10 cellular contexts compared by ENCODE assay signal in the genomic region with DNA sequence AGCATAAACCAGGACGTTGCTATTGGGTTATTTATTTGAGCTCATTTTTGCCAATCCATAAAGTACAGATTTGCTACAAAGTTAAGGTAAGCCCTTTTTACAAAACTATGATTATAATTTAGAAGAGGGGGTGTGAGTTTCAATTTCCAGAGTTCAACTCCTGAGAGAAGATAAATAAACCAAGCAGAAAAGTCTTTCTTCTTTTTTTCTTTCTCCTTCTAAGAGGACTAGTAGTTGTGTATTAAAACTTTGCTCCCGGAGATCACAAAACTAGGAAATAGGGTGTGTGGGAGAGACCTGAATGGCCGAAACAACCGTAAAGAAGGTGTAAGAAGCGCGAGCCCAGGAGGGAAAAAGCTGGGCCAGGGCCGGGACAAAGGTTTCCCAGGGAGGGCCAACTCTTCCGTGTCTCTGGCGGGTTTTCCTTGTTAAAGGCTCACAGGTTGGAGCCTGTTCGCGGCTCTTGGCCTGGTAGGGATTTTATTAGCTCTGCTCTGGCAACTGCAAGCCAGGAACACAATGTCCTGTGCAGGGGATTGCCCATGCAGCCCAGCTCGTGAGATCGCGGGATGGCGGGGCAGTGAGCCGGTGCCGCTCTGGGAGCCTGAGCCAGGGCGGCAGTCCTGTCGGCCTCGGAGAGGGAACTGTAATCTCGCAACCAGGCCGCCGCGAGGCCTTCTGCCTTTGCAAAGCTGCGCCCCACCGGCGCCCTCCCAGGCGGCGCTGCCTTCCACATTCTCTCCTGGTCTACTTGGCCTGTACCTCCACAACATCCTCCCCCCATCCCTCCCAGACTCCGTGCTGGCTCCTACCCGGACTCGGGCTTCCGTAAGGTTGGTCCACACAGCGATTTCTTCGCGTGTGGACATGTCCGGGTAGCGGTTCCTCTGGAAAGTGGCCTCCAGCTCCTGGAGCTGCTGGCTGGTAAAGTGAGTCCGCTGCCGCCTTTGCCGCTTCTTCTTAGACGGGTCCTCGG. TPM values are rescaled to one million over a fixed set of nuclear protein-coding genes. Genes with fewer than 3 reads are reported as not detected.
DNase-seq lines count a peak whose midpoint lies in the region; ATAC-seq lines count a peak whose summit lies in the region.
"Had no signal": no experiment of that assay in that cellular context is flagged by ENCODE, and none has a peak within 500 bp of the region (broad histone marks: within the 10 kb centered on the region; RNA-seq: fewer than 3 reads in every experiment).

No MANE protein-coding gene starts in this region.

- H3K4me3 ChIP-seq in HUES64 (ENCODE audit: low read length) (peak overlapping the region; percentile 54), ectodermal cell (ENCODE audit: insufficient read depth, low read depth, low read length) (peak overlapping the region; percentile 44)
- no peak overlapping the region for H3K4me3 ChIP-seq in naive thymus-derived CD4-positive, alpha-beta T cell (ENCODE audit: low read length)

- peaks cover 15 to 64% (median 52%) of the 10 kb centered on the region in 7 donors for H3K4me1 Mint-ChIP-seq in naive thymus-derived CD4-positive, alpha-beta T cell

- intact Hi-C loops in naive thymus-derived CD4-positive, alpha-beta T cell (cut with micrococcal nuclease): loop anchor here in 1 of 2 donors (5.0 kb wide), 1 partner anchor 1902 kb away; no protein-coding TSS in a partner anchor

- H3K27ac Mint-ChIP-seq in naive thymus-derived CD4-positive, alpha-beta T cell: peak overlapping the region in 1 of 9 donors; percentile 75

- H3K27me3 ChIP-seq in HUES64 (ENCODE audit: insufficient read depth, low read length) (peaks cover 100% of the 10 kb centered on the region), ectodermal cell (ENCODE audit: control insufficient read depth, insufficient read depth, low read length, poor library complexity, severe bottlenecking) (peaks cover 100% of the 10 kb centered on the region)
- H3K27me3 ChIP-seq in naive thymus-derived CD4-positive, alpha-beta T cell (ENCODE audit: control insufficient read depth in 2 of 2, insufficient read depth in 2 of 2, low read length in 2 of 2): peaks cover 13 to 40% of the 10 kb centered on the region in 2 donors

- peaks cover 0 to 18% (median 9%) of the 10 kb centered on the region in 5 donors for H3K36me3 Mint-ChIP-seq in naive thymus-derived CD4-positive, alpha-beta T cell

- DNase-seq in naive thymus-derived CD4-positive, alpha-beta T cell: no peak
- no peak for DNase-seq in superior temporal gyrus (ENCODE audit: extremely low spot score)
- DNase-seq: hippocampal formation had no signal

- 1% methylated on average over 43 of the region's 43 CpGs for WGBS in HUES64
- WGBS in ectodermal cell, 2 experiments: 1% methylated on average over 42 to 43 of the region's 43 CpGs

- H3K27ac ChIP-seq in HUES64 (ENCODE audit: low read depth, low read length): peak overlapping the region; percentile 6; the same call in 1 of the 2 replicates
- H3K27ac ChIP-seq in ectodermal cell (ENCODE audit: insufficient read depth, low read depth, low read length, poor library complexity, severe bottlenecking): no peak overlapping the region
- no peak overlapping the region for H3K27ac ChIP-seq in naive thymus-derived CD4-positive, alpha-beta T cell (ENCODE audit: low read depth, low read length)
- H3K27ac ChIP-seq: thyroid gland had no signal

- H3K4me1 ChIP-seq in ES-I3 (ENCODE audit: insufficient read depth, low read length): peaks cover 5% of the 10 kb centered on the region; the same call in 1 of the 2 replicates
- peaks cover 59% of the 10 kb centered on the region for H3K4me1 ChIP-seq in HUES64 (ENCODE audit: insufficient read depth, low read length)
- peaks cover 65% of the 10 kb centered on the region for H3K4me1 ChIP-seq in ectodermal cell (ENCODE audit: control insufficient read depth, insufficient read depth, low read length)
- peaks cover 0 to 12% of the 10 kb centered on the region in 2 donors for H3K4me1 ChIP-seq in naive thymus-derived CD4-positive, alpha-beta T cell (ENCODE audit: control insufficient read depth in 2 of 2, insufficient read depth in 2 of 2, low read length in 2 of 2)

- POLR2A ChIA-PET in naive thymus-derived CD4-positive, alpha-beta T cell (lab: Charles Lee): no interaction called here

- H3K9me3 Mint-ChIP-seq in naive thymus-derived CD4-positive, alpha-beta T cell: peaks cover 0 to 73% (median 18%) of the 10 kb centered on the region in 11 donors

- H3K9ac ChIP-seq in ES-I3 (ENCODE audit: low read depth, low read length) (peak overlapping the region; percentile 54; the same call in 1 of the 2 replicates), HUES64 (ENCODE audit: low read depth, low read length) (peak overlapping the region; percentile 78)

- CTCF ChIA-PET in naive thymus-derived CD4-positive, alpha-beta T cell (lab: Charles Lee): no interaction called here

- peak overlapping the region in 9 of 10 donors; percentile 13 to 83 (median 72) for H3K4me3 Mint-ChIP-seq in naive thymus-derived CD4-positive, alpha-beta T cell

- H3K9me3 ChIP-seq in ES-I3 (ENCODE audit: control insufficient read depth, insufficient read depth, low read length) (no peaks in the 10 kb centered on the region), HUES64 (ENCODE audit: insufficient read depth, low read depth, low read length) (no peaks in the 10 kb centered on the region), ectodermal cell (ENCODE audit: control insufficient read depth, low read length) (no peaks in the 10 kb centered on the region)
- H3K9me3 ChIP-seq in naive thymus-derived CD4-positive, alpha-beta T cell (ENCODE audit: control insufficient read depth in 2 of 3, low read length in 3 of 3): peaks cover 0 to 12% (median 0%) of the 10 kb centered on the region in 3 experiments
- H3K9me3 ChIP-seq: thyroid gland had no signal

- H3K27me3 Mint-ChIP-seq in naive thymus-derived CD4-positive, alpha-beta T cell: peaks cover 92 to 99% (median 97%) of the 10 kb centered on the region in 5 donors

- peak; percentile 14 for ATAC-seq in naive thymus-derived CD4-positive, alpha-beta T cell
- ATAC-seq in activated CD4-positive, CD25-positive, alpha-beta regulatory T cell treated with anti-CD3 and anti-CD28 coated beads, Interleukin-2, amount 50 U/mL, for 24 hours: no peak
- no peak for ATAC-seq in HG02798 (IDR thresholded peaks at IDR 0.05; ENCODE audit: poor library complexity, unreplicated experiment)
- ATAC-seq in HG02840 (IDR thresholded peaks at IDR 0.05; ENCODE audit: low FRiP score, unreplicated experiment): no peak

- H3K36me3 ChIP-seq in ES-I3 (ENCODE audit: insufficient read depth, low read length): no peaks in the 10 kb centered on the region
- H3K36me3 ChIP-seq in HUES64 (ENCODE audit: insufficient read depth, low read length): no peaks in the 10 kb centered on the region
- H3K36me3 ChIP-seq in ectodermal cell (ENCODE audit: control insufficient read depth, insufficient read depth, low read length): no peaks in the 10 kb centered on the region
- no peaks in the 10 kb centered on the region for H3K36me3 ChIP-seq in naive thymus-derived CD4-positive, alpha-beta T cell (ENCODE audit: control insufficient read depth in 2 of 3, insufficient read depth in 3 of 3, low read length in 3 of 3)
- H3K36me3 ChIP-seq: thyroid gland had no signal

RNA-seq across cellular contexts. Expression of a gene that starts 2.2 kb away (rescaled TPM):
- 8.3 TPM for polyA plus RNA-seq in HUES64 (2013, experiment 1 of 2)
- 7.9 TPM for polyA plus RNA-seq in HUES64 (2013, experiment 2 of 2)
- 1.4 TPM for polyA plus RNA-seq in ectodermal cell (2013, experiment 1 of 4)
- 1.9 TPM for polyA plus RNA-seq in ectodermal cell (2013, experiment 2 of 4)
- polyA plus RNA-seq in ectodermal cell (2013, experiment 3 of 4): 2.7 TPM
- 1.8 TPM for polyA plus RNA-seq in ectodermal cell (2013, experiment 4 of 4)
- total RNA-seq in naive thymus-derived CD4-positive, alpha-beta T cell: not detected
- not detected for polyA plus RNA-seq in naive thymus-derived CD4-positive, alpha-beta T cell
- total RNA-seq: thyroid gland had no signal
